In the genomic region with DNA sequence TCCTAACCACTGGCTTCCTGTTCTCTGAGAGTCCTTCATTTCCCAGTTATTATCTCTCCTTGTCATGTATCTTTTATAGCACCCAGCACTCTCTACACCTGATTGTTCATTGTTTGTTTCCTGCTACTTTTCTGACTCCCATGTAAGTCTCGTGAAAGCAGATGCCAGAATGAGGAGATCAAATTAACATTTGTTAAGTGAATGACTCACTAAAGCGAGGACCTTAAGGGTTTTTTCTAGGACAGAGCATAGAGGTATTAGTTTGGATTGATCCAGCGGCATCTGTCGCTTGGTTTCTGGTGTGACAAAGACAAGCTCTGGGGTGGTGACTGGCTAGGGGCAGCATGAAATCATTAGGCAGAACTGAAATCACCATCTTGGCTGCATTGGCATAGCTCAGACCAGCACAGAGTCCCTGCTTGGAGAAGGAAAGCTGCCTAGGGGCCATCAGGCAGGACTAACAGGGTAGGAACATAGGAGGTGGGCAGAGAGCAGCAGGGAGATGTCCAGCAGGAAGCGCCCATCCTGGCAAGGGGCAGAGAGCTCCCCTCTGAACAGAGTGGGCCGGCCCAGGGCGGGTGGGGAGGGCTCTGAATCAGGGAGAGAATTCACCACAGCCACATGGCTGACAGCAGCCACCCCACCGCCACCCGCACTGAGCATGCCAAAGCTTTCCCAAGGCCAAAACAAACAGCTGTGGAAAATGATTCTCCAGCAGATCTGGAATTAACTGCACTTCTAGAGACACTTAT, we compare ENCODE assay signal across 9 cellular contexts.
DNase-seq lines count a peak whose midpoint lies in the region; ATAC-seq and TF ChIP-seq lines count a peak whose summit lies in the region.
"Had no signal": no experiment of that assay in that cellular context is flagged by ENCODE, and none has a peak within 500 bp of the region (broad histone marks: within the 10 kb centered on the region; RNA-seq: fewer than 3 reads in every experiment).

No MANE protein-coding gene starts in this region.

- H3K4me3 Mint-ChIP-seq in activated T-cell treated with anti-CD3 and anti-CD28 coated beads, Interleukin-2, amount 50 U/mL, for 4 hours, result no peak overlapping the region
- H3K4me3 Mint-ChIP-seq in stimulated activated naive CD8-positive, alpha-beta T cell treated with anti-CD3 and anti-CD28 coated beads, Interleukin-15, amount 100 ng/mL, for 72 hours, result peak overlapping the region; percentile 6 to 14
- H3K4me3 Mint-ChIP-seq in natural killer cell, result no peak overlapping the region
- H3K4me3 Mint-ChIP-seq: activated B cell treated with CpG ODN at 0.5 μM for 24 hours had no signal

- peak overlapping the region; percentile 15; the same call in 1 of the 2 replicates for H3K4me2 ChIP-seq in OCI-LY3 (ENCODE audit: low read length)
- H3K4me2 ChIP-seq in fibroblast of lung (ENCODE audit: extremely low read depth, insufficient read depth, low read length), result peak overlapping the region; percentile 79

- H3K27me3 Mint-ChIP-seq in activated T-cell treated with anti-CD3 and anti-CD28 coated beads, Interleukin-2, amount 50 U/mL, for 4 hours (ENCODE audit: low read depth), result no peaks in the 10 kb centered on the region
- H3K27me3 Mint-ChIP-seq in stimulated activated naive CD8-positive, alpha-beta T cell treated with anti-CD3 and anti-CD28 coated beads, Interleukin-15, amount 100 ng/mL, for 72 hours, result no peaks in the 10 kb centered on the region
- H3K27me3 Mint-ChIP-seq in natural killer cell (ENCODE audit: low read depth in 2 of 2), result peaks cover 7 to 13% of the 10 kb centered on the region in 2 donors
- H3K27me3 Mint-ChIP-seq: activated B cell treated with CpG ODN at 0.5 μM for 24 hours had no signal

- H3K36me3 ChIP-seq in OCI-LY3 (replicated peaks; ENCODE audit: low read depth, low read length) (no peaks in the 10 kb centered on the region), fibroblast of lung (ENCODE audit: control insufficient read depth, insufficient read depth, low read length) (no peaks in the 10 kb centered on the region)

- no peaks in the 10 kb centered on the region for H4K20me1 ChIP-seq in OCI-LY3 (ENCODE audit: insufficient read depth, low read length)
- no peaks in the 10 kb centered on the region for H4K20me1 ChIP-seq in fibroblast of lung (ENCODE audit: control insufficient read depth, extremely low read depth, insufficient read depth, low read length)

- TF ChIP-seq CTCF in OCI-LY3 (IDR thresholded peaks at IDR 0.05; ENCODE audit: low read depth, low read length) (no peak), fibroblast of lung (conservative IDR thresholded peaks at IDR 0.05 in 1 of 2, IDR thresholded peaks at IDR 0.05 in 1 of 2; ENCODE audit: low read depth in 1 of 2, low read length in 2 of 2) (no peak), natural killer cell (IDR thresholded peaks at IDR 0.05) (no peak)

- no peaks in the 10 kb centered on the region for H3K9me3 ChIP-seq in OCI-LY3 (ENCODE audit: insufficient read depth, low read length)
- no peaks in the 10 kb centered on the region for H3K9me3 ChIP-seq in fibroblast of lung (ENCODE audit: control insufficient read depth, insufficient read depth, low read depth, low read length)

- H3K9ac ChIP-seq in OCI-LY3 (ENCODE audit: low read length) (no peak overlapping the region), fibroblast of lung (ENCODE audit: insufficient read depth, low read length) (no peak overlapping the region)

- H3K79me2 ChIP-seq in OCI-LY3 (ENCODE audit: low read length) (no peaks in the 10 kb centered on the region), fibroblast of lung (ENCODE audit: control insufficient read depth, insufficient read depth, low read length) (no peaks in the 10 kb centered on the region)

- H2AFZ ChIP-seq in OCI-LY3 (ENCODE audit: low read depth, low read length) (no peak overlapping the region), fibroblast of lung (ENCODE audit: low read length) (peak overlapping the region; percentile 83)

- peaks cover 3% of the 10 kb centered on the region for H3K9me3 Mint-ChIP-seq in activated T-cell treated with anti-CD3 and anti-CD28 coated beads, Interleukin-2, amount 50 U/mL, for 4 hours
- H3K9me3 Mint-ChIP-seq in stimulated activated naive CD8-positive, alpha-beta T cell treated with anti-CD3 and anti-CD28 coated beads, Interleukin-15, amount 100 ng/mL, for 72 hours, result peaks cover 12 to 15% of the 10 kb centered on the region in 2 donors
- H3K9me3 Mint-ChIP-seq in natural killer cell, result no peaks in the 10 kb centered on the region
- H3K9me3 Mint-ChIP-seq: activated B cell treated with CpG ODN at 0.5 μM for 24 hours had no signal

- peak; percentile 27 to 32 for ATAC-seq in activated T-cell treated with anti-CD3 and anti-CD28 coated beads, Interleukin-2, amount 50 U/mL, for 4 hours
- ATAC-seq in stimulated activated naive CD8-positive, alpha-beta T cell treated with anti-CD3 and anti-CD28 coated beads, Interleukin-15, amount 100 ng/mL, for 72 hours, result no peak
- ATAC-seq in HG03442 (IDR thresholded peaks at IDR 0.05; ENCODE audit: unreplicated experiment) (no peak), HG02763 (IDR thresholded peaks at IDR 0.05; ENCODE audit: unreplicated experiment) (no peak), natural killer cell (no peak)

- no peaks in the 10 kb centered on the region for H3K36me3 Mint-ChIP-seq in activated T-cell treated with anti-CD3 and anti-CD28 coated beads, Interleukin-2, amount 50 U/mL, for 4 hours (ENCODE audit: insufficient read depth)
- no peaks in the 10 kb centered on the region for H3K36me3 Mint-ChIP-seq in natural killer cell

- H3K4me1 ChIP-seq in OCI-LY3 (ENCODE audit: low read length) (peaks cover 38% of the 10 kb centered on the region), fibroblast of lung (ENCODE audit: control insufficient read depth, extremely low read depth, insufficient read depth, low read length) (peaks cover 12% of the 10 kb centered on the region)

- H3K4me1 Mint-ChIP-seq in activated T-cell treated with anti-CD3 and anti-CD28 coated beads, Interleukin-2, amount 50 U/mL, for 4 hours (ENCODE audit: low read depth), result peaks cover 21% of the 10 kb centered on the region
- H3K4me1 Mint-ChIP-seq in stimulated activated naive CD8-positive, alpha-beta T cell treated with anti-CD3 and anti-CD28 coated beads, Interleukin-15, amount 100 ng/mL, for 72 hours, result peaks cover 63% of the 10 kb centered on the region
- H3K4me1 Mint-ChIP-seq in natural killer cell, result peaks cover 0 to 12% of the 10 kb centered on the region in 2 donors

- H3K27ac ChIP-seq in OCI-LY3 (ENCODE audit: low read length) (no peak overlapping the region), fibroblast of lung (ENCODE audit: insufficient read depth, low read length) (peak overlapping the region; percentile 69)

- no peaks in the 10 kb centered on the region for H3K27me3 ChIP-seq in OCI-LY3 (ENCODE audit: low read depth, low read length)
- no peaks in the 10 kb centered on the region for H3K27me3 ChIP-seq in fibroblast of lung (ENCODE audit: control insufficient read depth, insufficient read depth, low read length)

- H3K27ac Mint-ChIP-seq in stimulated activated naive CD8-positive, alpha-beta T cell treated with anti-CD3 and anti-CD28 coated beads, Interleukin-15, amount 100 ng/mL, for 72 hours, result no peak overlapping the region
- no peak overlapping the region for H3K27ac Mint-ChIP-seq in natural killer cell
- H3K27ac Mint-ChIP-seq: activated B cell treated with CpG ODN at 0.5 μM for 24 hours had no signal

- H3K4me3 ChIP-seq in OCI-LY3 (ENCODE audit: low read length) (no peak overlapping the region), fibroblast of lung (replicated peaks in 1 of 4; ENCODE audit: control extremely low read depth in 1 of 4, insufficient read depth in 1 of 4, low read depth in 3 of 4, low read length in 4 of 4) (peak overlapping the region; percentile 6 to 20 (median 16))

- intact Hi-C loops in natural killer cell (cut with micrococcal nuclease), result no loop called here

- DNase-seq in activated T-cell treated with anti-CD3 and anti-CD28 coated beads, Interleukin-2, amount 50 U/mL, for 4 hours, result no peak
- DNase-seq in activated T-cell treated with anti-CD3 and anti-CD28 coated beads for 4 hours (no peak), fibroblast of lung (ENCODE audit: low read depth in 2 of 2) (peak; percentile 58 to 80), natural killer cell (no peak)
- DNase-seq in stimulated activated naive CD8-positive, alpha-beta T cell treated with anti-CD3 and anti-CD28 coated beads, Interleukin-15, amount 100 ng/mL, for 72 hours, result no peak
- DNase-seq: activated B cell treated with CpG ODN at 0.5 μM for 24 hours had no signal

Comparison
In these comparisons a context has a peak if more than half of its experiments do, and no peak if none do; other contexts are left out.
1. ATAC-seq: peak in activated T-cell treated with anti-CD3 and anti-CD28 coated beads, Interleukin-2, amount 50 U/mL, for 4 hours (2 of 2); none in stimulated activated naive CD8-positive, alpha-beta T cell treated with anti-CD3 and anti-CD28 coated beads, Interleukin-15, amount 100 ng/mL, for 72 hours (single experiment), HG03442 (single experiment), HG02763 (single experiment) and natural killer cell (0 of 3).
2. DNase-seq: peak in fibroblast of lung (2 of 2); none in activated T-cell treated with anti-CD3 and anti-CD28 coated beads, Interleukin-2, amount 50 U/mL, for 4 hours (single experiment), activated T-cell treated with anti-CD3 and anti-CD28 coated beads for 4 hours (single experiment), stimulated activated naive CD8-positive, alpha-beta T cell treated with anti-CD3 and anti-CD28 coated beads, Interleukin-15, amount 100 ng/mL, for 72 hours (0 of 2) and natural killer cell (single experiment).
3. H3K4me3 Mint-ChIP-seq: peak in stimulated activated naive CD8-positive, alpha-beta T cell treated with anti-CD3 and anti-CD28 coated beads, Interleukin-15, amount 100 ng/mL, for 72 hours (2 of 2); none in activated T-cell treated with anti-CD3 and anti-CD28 coated beads, Interleukin-2, amount 50 U/mL, for 4 hours (single experiment) and natural killer cell (single experiment).